ENCODE assay signal across 8 cellular contexts in genomic region chr16:2604016-2604369, GRCh38.
DNase-seq lines count a peak whose midpoint lies in the region; ATAC-seq and TF ChIP-seq lines count a peak whose summit lies in the region.
"Not testable (repeated sequence)": the region's sequence is repeated elsewhere in the genome, so short reads cannot be mapped to it uniquely, and the experiment has no call there.

No MANE protein-coding gene starts in this region.

- peak overlapping the region; percentile 61 to 79; a peak in 3 of 4 replicates for H4K8ac ChIP-seq in IMR-90 (ENCODE audit: low read depth in 2 of 2, low read length in 2 of 2)

- not testable (repeated sequence) for H3K9me2 ChIP-seq in SU-DHL-6 (replicated peaks; ENCODE audit: insufficient read depth, low read length)

- DNase-seq in CD8-positive, alpha-beta T cell; adrenal gland; epithelial cell of proximal tubule (ENCODE audit: low read depth): not testable (repeated sequence)
- DNase-seq in IMR-90 (peak; percentile 10), kidney glomerular epithelial cell (lab: John Stamatoyannopoulos, UW) (peak; percentile 2)

- H3K36me3 Mint-ChIP-seq in CD8-positive, alpha-beta T cell = not testable (repeated sequence)

- TF ChIP-seq CTCF in CD8-positive, alpha-beta T cell (IDR thresholded peaks at IDR 0.05); IMR-90 (conservative IDR thresholded peaks at IDR 0.05; ENCODE audit: low read depth, low read length); SU-DHL-6 (IDR thresholded peaks at IDR 0.05; ENCODE audit: insufficient read depth, low read length, poor library complexity, severe bottlenecking); adrenal gland (IDR thresholded peaks at IDR 0.05); epithelial cell of proximal tubule (conservative IDR thresholded peaks at IDR 0.05; ENCODE audit: low read depth, low read length); neutrophil (IDR thresholded peaks at IDR 0.05): not testable (repeated sequence)

- in situ Hi-C loops in IMR-90 (cut with MboI; ENCODE audit: low sequenced_read_pairs) = not testable (repeated sequence)

- H2BK20ac ChIP-seq in IMR-90 (ENCODE audit: low read depth, low read length) = not testable (repeated sequence)

- H2AFZ ChIP-seq in IMR-90 (replicated peaks; ENCODE audit: low read length, poor library complexity) (peak overlapping the region; percentile 97), SU-DHL-6 (ENCODE audit: low read depth, low read length, severe bottlenecking) (peak overlapping the region; percentile 46)

- POLR2A ChIA-PET in CD8-positive, alpha-beta T cell (lab: Charles Lee); IMR-90 (lab: Charles Lee; ENCODE audit: unreplicated experiment): not testable (repeated sequence)

- CTCF ChIA-PET in CD8-positive, alpha-beta T cell (lab: Charles Lee); IMR-90 (lab: Yijun Ruan, JAX): not testable (repeated sequence)

- peaks cover 0 to 10% of the 10 kb centered on the region in 2 experiments; a peak in 3 of 4 replicates for H3K79me1 ChIP-seq in IMR-90 (ENCODE audit: low read depth in 1 of 2, low read length in 2 of 2)

- H3K27me3 Mint-ChIP-seq in CD8-positive, alpha-beta T cell (ENCODE audit: low read depth) = not testable (repeated sequence)

- TF ChIP-seq RAD21 in IMR-90 (IDR thresholded peaks at IDR 0.05; ENCODE audit: low read length) = not testable (repeated sequence)

- ATAC-seq in CD8-positive, alpha-beta T cell = not testable (repeated sequence)
- ATAC-seq in IMR-90 (ENCODE audit: low read depth) = peak; percentile 5

- peak overlapping the region; percentile 41; the same call in 1 of the 2 replicates for H3K56ac ChIP-seq in IMR-90 (ENCODE audit: extremely low read depth, insufficient read depth, low read length)

- not testable (repeated sequence) for H2BK15ac ChIP-seq in IMR-90 (ENCODE audit: low read depth, low read length)

- not testable (repeated sequence) for H4K5ac ChIP-seq in IMR-90 (ENCODE audit: low read depth, low read length)

- H3K9me3 Mint-ChIP-seq in CD8-positive, alpha-beta T cell = not testable (repeated sequence)

- not testable (repeated sequence) for H3K9me3 ChIP-seq in CD8-positive, alpha-beta T cell (ENCODE audit: low read length); IMR-90 (ENCODE audit: control insufficient read depth, insufficient read depth, low read length); SU-DHL-6 (ENCODE audit: insufficient read depth, low read length); adrenal gland (replicated peaks in 1 of 3); neutrophil; thymus (ENCODE audit: control insufficient read depth)

- peak overlapping the region; percentile 92 for H3K14ac ChIP-seq in IMR-90 (replicated peaks; ENCODE audit: low read depth, low read length)

- not testable (repeated sequence) for H3K9me1 ChIP-seq in IMR-90 (ENCODE audit: insufficient read depth, low read length)

- H3K4me3 ChIP-seq in CD8-positive, alpha-beta T cell (ENCODE audit: low read depth, low read length) = peak overlapping the region; percentile 64
- H3K4me3 ChIP-seq in IMR-90 (ENCODE audit: insufficient read depth, low read depth, low read length) (peak overlapping the region; percentile 77), SU-DHL-6 (ENCODE audit: insufficient read depth, low read length, poor library complexity, severe bottlenecking) (peak overlapping the region; percentile 61), adrenal gland (peak overlapping the region; percentile 68 to 96 (median 82)), epithelial cell of proximal tubule (ENCODE audit: low read depth, low read length) (peak overlapping the region; percentile 72), neutrophil (ENCODE audit: low read depth in 1 of 2, low read length in 1 of 2) (peak overlapping the region; percentile 52 to 62), thymus (ENCODE audit: low read length) (peak overlapping the region; percentile 71)

- peaks cover 14% of the 10 kb centered on the region; the same call in 1 of the 2 replicates for H3K79me2 ChIP-seq in SU-DHL-6 (ENCODE audit: insufficient read depth, low read length)

- H3K4me1 ChIP-seq in CD8-positive, alpha-beta T cell (ENCODE audit: insufficient read depth, low read length); IMR-90 (ENCODE audit: control insufficient read depth, insufficient read depth, low read length); adrenal gland (replicated peaks in 1 of 2); thymus (ENCODE audit: control insufficient read depth, insufficient read depth, low read length): not testable (repeated sequence)
- peaks cover 21 to 22% of the 10 kb centered on the region in 2 experiments for H3K4me1 ChIP-seq in neutrophil (ENCODE audit: control insufficient read depth in 1 of 2, insufficient read depth in 1 of 2, low read depth in 1 of 2, low read length in 1 of 2)

- H3K27ac Mint-ChIP-seq in CD8-positive, alpha-beta T cell = peak overlapping the region; percentile 84

- peak overlapping the region; percentile 66; the same call in 1 of the 2 replicates for H4K91ac ChIP-seq in IMR-90 (ENCODE audit: insufficient read depth, low read depth, low read length)

- H2BK5ac ChIP-seq in IMR-90 (ENCODE audit: low read depth, low read length, poor library complexity, severe bottlenecking) = peak overlapping the region; percentile 61

- intact Hi-C loops in CD8-positive, alpha-beta T cell (cut with DNase I, micrococcal nuclease) = loop anchor here in 1 of 2 experiments (10.0 kb wide), 1 partner anchor 69 kb away; the partner anchor contains the start of genes CEMP1 and PDPK1
- intact Hi-C loops in IMR-90 (cut with micrococcal nuclease); adrenal gland (cut with DNase I): not testable (repeated sequence)

- H2BK120ac ChIP-seq in IMR-90 (ENCODE audit: low read depth, low read length) = peak overlapping the region; percentile 17; the same call in 1 of the 2 replicates

- peak overlapping the region; percentile 85; the same call in 1 of the 2 replicates for H2AK5ac ChIP-seq in IMR-90 (ENCODE audit: low read depth, low read length)

- H3K27me3 ChIP-seq in CD8-positive, alpha-beta T cell (ENCODE audit: insufficient read depth, low read length); IMR-90 (ENCODE audit: control insufficient read depth, insufficient read depth, low read length); SU-DHL-6 (ENCODE audit: low read length); adrenal gland; neutrophil; thymus (ENCODE audit: control insufficient read depth, insufficient read depth): not testable (repeated sequence)

- H3K4ac ChIP-seq in IMR-90 (ENCODE audit: low read depth, low read length) = peak overlapping the region; percentile 85

- not testable (repeated sequence) for H3K18ac ChIP-seq in IMR-90 (ENCODE audit: low read depth, low read length)

- H3F3A ChIP-seq in SU-DHL-6 (ENCODE audit: insufficient read depth) = not testable (repeated sequence)

- not testable (repeated sequence) for BruUV-seq in IMR-90 (replicated peaks; lab: Mats Ljungman, UMichigan)

- WGBS in IMR-90 (ENCODE audit: extremely low coverage in 2 of 2, insufficient read length in 1 of 2), 2 experiments = no CpG with 5 or more reads among the region's 12 CpGs
- 2 to 6% (median 3%) methylated on average over 12 of the region's 12 CpGs for WGBS in adrenal gland, 4 donors
- 7% methylated on average over 12 of the region's 12 CpGs for WGBS in thymus

- peak overlapping the region; percentile 33 for H3K4me2 ChIP-seq in IMR-90 (ENCODE audit: low read depth, low read length)
- H3K4me2 ChIP-seq in SU-DHL-6 (ENCODE audit: low read depth, low read length, poor library complexity, severe bottlenecking) = peak overlapping the region; percentile 92

- H3K27ac ChIP-seq in CD8-positive, alpha-beta T cell (ENCODE audit: low read depth, low read length); SU-DHL-6 (ENCODE audit: low read depth, low read length); thymus (ENCODE audit: low read depth): not testable (repeated sequence)
- H3K27ac ChIP-seq in IMR-90 (ENCODE audit: insufficient read depth, low read length) = peak overlapping the region; percentile 73
- H3K27ac ChIP-seq in adrenal gland = peak overlapping the region in 4 of 5 donors; percentile 66 to 84 (median 78)
- H3K27ac ChIP-seq in neutrophil = peak overlapping the region; percentile 68

- H3K36me3 ChIP-seq in CD8-positive, alpha-beta T cell (ENCODE audit: insufficient read depth, low read length); IMR-90 (ENCODE audit: control insufficient read depth, insufficient read depth, low read length); SU-DHL-6 (ENCODE audit: low read length); adrenal gland (replicated peaks in 1 of 2); thymus (ENCODE audit: control insufficient read depth, insufficient read depth): not testable (repeated sequence)
- peaks cover 21% of the 10 kb centered on the region for H3K36me3 ChIP-seq in neutrophil

- H3K23ac ChIP-seq in IMR-90 (ENCODE audit: low read depth, low read length) = peak overlapping the region; percentile 91

- peak overlapping the region; percentile 100 for H2AK9ac ChIP-seq in IMR-90 (replicated peaks; ENCODE audit: low read depth, low read length, poor library complexity)

- H3K4me1 Mint-ChIP-seq in CD8-positive, alpha-beta T cell (ENCODE audit: low read depth) = peaks cover 29% of the 10 kb centered on the region

- dilution Hi-C loops in IMR-90 (cut with HindIII; ENCODE audit: low sequenced_read_pairs, unreplicated experiment) = not testable (repeated sequence)

- not testable (repeated sequence) for TF ChIP-seq POLR2A in IMR-90 (IDR thresholded peaks at IDR 0.05; ENCODE audit: low read depth, low read length); adrenal gland (IDR thresholded peaks at IDR 0.05)

- H4K20me1 ChIP-seq in IMR-90 (ENCODE audit: insufficient read depth, low read length); SU-DHL-6 (ENCODE audit: low read depth, low read length): not testable (repeated sequence)

- H3K9ac ChIP-seq in IMR-90 (ENCODE audit: low read depth, low read length) (peak overlapping the region; percentile 81), SU-DHL-6 (ENCODE audit: low read length) (peak overlapping the region; percentile 80)

- H3K4me3 Mint-ChIP-seq in CD8-positive, alpha-beta T cell = peak overlapping the region; percentile 97
